In the genomic region with DNA sequence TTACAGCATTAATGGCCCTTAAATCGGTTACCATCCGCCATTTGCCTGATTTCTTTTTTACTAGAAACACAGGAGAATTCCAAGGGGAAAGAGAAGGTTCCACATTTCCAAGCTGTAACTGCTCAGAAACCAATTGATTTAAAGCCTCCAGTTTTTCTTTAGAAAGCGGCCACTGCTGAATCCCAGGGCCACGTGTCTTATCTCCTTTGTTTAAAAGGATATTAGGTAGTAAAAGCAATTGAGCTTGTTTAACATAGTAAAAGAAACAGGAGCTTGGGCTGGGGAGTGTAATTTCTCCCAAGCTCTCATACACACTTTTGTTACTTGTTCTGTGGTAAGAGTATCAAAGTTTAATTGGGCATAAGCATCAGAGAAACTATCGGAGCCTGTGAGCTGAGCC, we compare ENCODE assay signal across 7 cellular contexts.
A peak's percentile ranks its signal among the peaks of the same experiment; 100 is the strongest.
DNase-seq lines count a peak whose midpoint lies in the region; TF ChIP-seq lines count a peak whose summit lies in the region.
"Not testable (repeated sequence)": the region's sequence is repeated elsewhere in the genome, so short reads cannot be mapped to it uniquely, and the experiment has no call there.

No MANE protein-coding gene starts in this region.

- not testable (repeated sequence) for H3K27me3 ChIP-seq in HUES48 (ENCODE audit: control insufficient read depth, insufficient read depth, low read length); hepatocyte

- 9% methylated on average over 5 of the region's 5 CpGs for WGBS in hepatocyte (ENCODE audit: low lambda C conversion rate, missing lambda C conversion rate)

- H3K4me3 ChIP-seq in HUES48 (ENCODE audit: low read depth, low read length) (peak overlapping the region; percentile 81), iPS-18c (ENCODE audit: insufficient read depth, low read depth, low read length) (peak overlapping the region; percentile 20; the same call in 1 of the 2 replicates)
- H3K4me3 ChIP-seq in hepatocyte, result not testable (repeated sequence)

- H2AFZ ChIP-seq in hepatocyte, result not testable (repeated sequence)

- H3K27me3 Mint-ChIP-seq in brain (peaks cover 57% of the 10 kb centered on the region), mesothelial cell of epicardium (ENCODE audit: low read depth) (peaks cover 36% of the 10 kb centered on the region)

- H3K9me3 ChIP-seq in ES-I3 (ENCODE audit: control insufficient read depth, insufficient read depth, low read length); HUES48 (ENCODE audit: control insufficient read depth, insufficient read depth, low read length); hepatocyte (ENCODE audit: low read depth); iPS-18c (ENCODE audit: control insufficient read depth, insufficient read depth, low read length): not testable (repeated sequence)

- H3K27ac Mint-ChIP-seq in brain, result peak overlapping the region in 1 of 5 experiments; percentile 3
- H3K27ac Mint-ChIP-seq in mesothelial cell of epicardium, result peak overlapping the region; percentile 67

- not testable (repeated sequence) for H3K79me2 ChIP-seq in hepatocyte

- H3K4me1 Mint-ChIP-seq in brain, result peaks cover 20% of the 10 kb centered on the region
- H3K4me1 Mint-ChIP-seq in mesothelial cell of epicardium, result peaks cover 26% of the 10 kb centered on the region

- H3K9me3 Mint-ChIP-seq in brain (peaks cover 0 to 10% (median 5%) of the 10 kb centered on the region in 5 experiments), mesothelial cell of epicardium (peaks cover 18% of the 10 kb centered on the region)

- H3K9me2 ChIP-seq in hepatocyte (replicated peaks; ENCODE audit: insufficient read depth), result not testable (repeated sequence)

- H3K36me3 ChIP-seq in ES-I3 (ENCODE audit: insufficient read depth, low read length); hepatocyte (replicated peaks; ENCODE audit: insufficient read depth, low read depth): not testable (repeated sequence)
- H3K36me3 ChIP-seq in HUES48 (ENCODE audit: control insufficient read depth, insufficient read depth, low read length), result peaks cover 30% of the 10 kb centered on the region

- H3K27ac ChIP-seq in HUES48 (ENCODE audit: low read depth, low read length) (peak overlapping the region; percentile 94), hepatocyte (peak overlapping the region; percentile 47)

- not testable (repeated sequence) for TF ChIP-seq CTCF in brain (conservative IDR thresholded peaks at IDR 0.05); hepatocyte (IDR thresholded peaks at IDR 0.05; ENCODE audit: poor library complexity); mesothelial cell of epicardium (IDR thresholded peaks at IDR 0.05; ENCODE audit: unreplicated experiment)

- not testable (repeated sequence) for H4K20me1 ChIP-seq in hepatocyte (ENCODE audit: insufficient read depth, poor library complexity, severe bottlenecking)

- H3K9ac ChIP-seq in ES-I3 (ENCODE audit: low read depth, low read length), result peak overlapping the region; percentile 19; the same call in 1 of the 2 replicates
- peak overlapping the region; percentile 77 for H3K9ac ChIP-seq in HUES48 (ENCODE audit: low read depth, low read length)

- H3K4me3 Mint-ChIP-seq in brain, result peak overlapping the region in 3 of 5 experiments; percentile 9 to 70 (median 40)
- H3K4me3 Mint-ChIP-seq in mesothelial cell of epicardium, result peak overlapping the region; percentile 59

- H3K36me3 Mint-ChIP-seq in brain, result not testable (repeated sequence)
- peaks cover 21% of the 10 kb centered on the region for H3K36me3 Mint-ChIP-seq in mesothelial cell of epicardium

- H3K4me1 ChIP-seq in ES-I3 (ENCODE audit: insufficient read depth, low read length); HUES48 (ENCODE audit: control insufficient read depth, insufficient read depth, low read length); hepatocyte (ENCODE audit: insufficient read depth): not testable (repeated sequence)

- peak overlapping the region; percentile 49 for H3K4me2 ChIP-seq in hepatocyte

- peak; percentile 8 for DNase-seq in hepatocyte (ENCODE audit: low spot score)
- DNase-seq in mesothelial cell of epicardium (ENCODE audit: low spot score in 2 of 2, unreplicated experiment in 2 of 2), result not testable (repeated sequence)
- DNase-seq in retina, result peak; percentile 15
